In the genomic region with DNA sequence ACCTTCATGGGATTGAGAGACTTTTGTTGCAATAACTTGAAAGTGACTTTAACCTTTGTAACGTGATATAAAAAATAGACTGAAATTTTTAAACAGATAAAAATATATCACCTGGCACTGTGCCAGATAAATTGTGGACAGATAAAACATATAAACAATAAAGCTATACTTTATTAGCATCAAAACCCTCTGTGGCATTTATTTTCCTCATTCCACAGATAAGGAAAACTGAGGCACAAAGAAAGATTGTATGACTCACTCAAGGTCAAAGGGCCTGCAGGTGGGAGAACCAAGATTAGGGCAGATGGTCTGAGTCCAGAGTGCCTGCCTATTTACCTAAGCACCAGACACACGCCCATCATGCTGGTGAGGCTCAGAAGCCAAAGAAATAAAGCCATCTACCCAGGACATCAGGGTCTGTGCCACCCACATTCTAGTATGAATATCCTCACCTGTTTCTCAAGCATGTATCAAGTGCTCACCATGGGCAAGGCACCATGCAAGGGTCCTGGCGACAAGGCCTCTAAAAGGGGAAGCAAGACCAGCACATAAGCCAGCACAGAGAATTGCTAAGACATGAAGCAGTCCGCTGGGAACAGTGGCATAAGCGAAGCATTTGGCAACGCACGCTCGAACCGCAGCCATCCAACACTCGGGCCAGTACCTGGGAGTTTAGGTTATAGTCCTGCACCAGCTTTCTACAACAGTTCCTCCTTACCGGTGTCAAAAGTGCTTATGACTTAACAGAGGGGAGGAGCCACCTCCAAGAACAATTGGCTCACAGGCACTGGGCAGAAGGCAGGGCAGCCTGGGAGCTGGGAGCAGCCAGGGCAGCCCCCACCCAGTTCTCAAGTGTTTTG, we compare ENCODE assay signal across 8 cellular contexts. TPM values are rescaled to one million over a fixed set of nuclear protein-coding genes. Genes with fewer than 3 reads are reported as not detected.
A peak's percentile ranks its signal among the peaks of the same experiment; 100 is the strongest.
DNase-seq lines count a peak whose midpoint lies in the region; ATAC-seq and TF ChIP-seq lines count a peak whose summit lies in the region.

No MANE protein-coding gene starts in this region.

- 0 out of 2 replicates have a peak, but pooled peaks cover 4% of the 10 kb centered on the region for H3F3A ChIP-seq in OCI-LY1 (ENCODE audit: insufficient read depth, low read length)

- peak overlapping the region; percentile 29 for H3K4me3 ChIP-seq in OCI-LY1 (ENCODE audit: low read depth, low read length, poor library complexity, severe bottlenecking)

- no peak overlapping the region for H2AFZ ChIP-seq in OCI-LY1 (ENCODE audit: low read length)

- CTCF ChIA-PET in activated CD4-positive, alpha-beta T cell treated with anti-CD3 and anti-CD28 coated beads, Interleukin-2, amount 10 ng/mL, durations not matched to agents 7 days and 5 days (lab: Charles Lee): interaction anchor here (0.9 to 2.5 kb wide), 7 partner anchors 11 to 39 kb away, joined by 3 to 6 read pairs (median 3); partner anchors contain the start of gene MYH9

- H3K36me3 ChIP-seq in OCI-LY1 (ENCODE audit: insufficient read depth, low read length): peaks cover 33% of the 10 kb centered on the region

- H3K27me3 ChIP-seq in OCI-LY1 (ENCODE audit: insufficient read depth, low read length): no peaks in the 10 kb centered on the region

- H3K4me2 ChIP-seq in OCI-LY1 (ENCODE audit: low read length): peak overlapping the region; percentile 61

- no peak for DNase-seq in activated CD4-positive, alpha-beta T cell treated with anti-CD3 and anti-CD28 coated beads, Interleukin-2, amount 10 ng/mL, durations not matched to agents 7 days and 5 days
- DNase-seq in activated CD4-positive, alpha-beta T cell treated with anti-CD3 and anti-CD28 coated beads, Interleukin-2, amount 50 U/mL, for 1 hour: no peak
- DNase-seq in caudate nucleus (lab: John Stamatoyannopoulos, UW): peak in 1 of 61 donors; percentile 83
- peak; percentile 48 for DNase-seq in medulla oblongata (ENCODE audit: extremely low spot score)
- no peak for DNase-seq in type B pancreatic cell (ENCODE audit: extremely low spot score, unreplicated experiment)

- ATAC-seq in HG02885 (IDR thresholded peaks at IDR 0.05; ENCODE audit: poor library complexity, unreplicated experiment) (no peak), GM18517 (IDR thresholded peaks at IDR 0.05; ENCODE audit: unreplicated experiment) (no peak)

- no peaks in the 10 kb centered on the region for H4K20me1 ChIP-seq in OCI-LY1 (ENCODE audit: insufficient read depth, low read length)

- no peaks in the 10 kb centered on the region for H3K9me3 Mint-ChIP-seq in activated CD4-positive, alpha-beta T cell treated with anti-CD3 and anti-CD28 coated beads, Interleukin-2, amount 10 ng/mL, durations not matched to agents 7 days and 5 days
- H3K9me3 Mint-ChIP-seq in type B pancreatic cell: no peaks in the 10 kb centered on the region

- peaks cover 73% of the 10 kb centered on the region for H3K36me3 Mint-ChIP-seq in activated CD4-positive, alpha-beta T cell treated with anti-CD3 and anti-CD28 coated beads, Interleukin-2, amount 10 ng/mL, durations not matched to agents 7 days and 5 days (ENCODE audit: low read depth)
- peaks cover 9% of the 10 kb centered on the region for H3K36me3 Mint-ChIP-seq in type B pancreatic cell

- H3K27me3 Mint-ChIP-seq in activated CD4-positive, alpha-beta T cell treated with anti-CD3 and anti-CD28 coated beads, Interleukin-2, amount 10 ng/mL, durations not matched to agents 7 days and 5 days: no peaks in the 10 kb centered on the region
- H3K27me3 Mint-ChIP-seq in type B pancreatic cell: no peaks in the 10 kb centered on the region

- peak overlapping the region; percentile 79 for H3K27ac ChIP-seq in OCI-LY1 (ENCODE audit: low read depth, low read length, poor library complexity, severe bottlenecking)
- peak overlapping the region; percentile 59 for H3K27ac ChIP-seq in caudate nucleus (ENCODE audit: low read depth, low read length)

- no peaks in the 10 kb centered on the region for H3K9me2 ChIP-seq in OCI-LY1 (ENCODE audit: low read depth, low read length)

- no peaks in the 10 kb centered on the region for H3K9me3 ChIP-seq in OCI-LY1 (ENCODE audit: low read length)

- peak overlapping the region; percentile 94 for H3K27ac Mint-ChIP-seq in activated CD4-positive, alpha-beta T cell treated with anti-CD3 and anti-CD28 coated beads, Interleukin-2, amount 10 ng/mL, durations not matched to agents 7 days and 5 days
- H3K27ac Mint-ChIP-seq in type B pancreatic cell: peak overlapping the region; percentile 94

- H3K9ac ChIP-seq in OCI-LY1 (ENCODE audit: low read length): peak overlapping the region; percentile 57; the same call in 1 of the 2 replicates

- peaks cover 86% of the 10 kb centered on the region for H3K4me1 ChIP-seq in OCI-LY1 (ENCODE audit: insufficient read depth, low read length, severe bottlenecking)

- H3K4me1 Mint-ChIP-seq in activated CD4-positive, alpha-beta T cell treated with anti-CD3 and anti-CD28 coated beads, Interleukin-2, amount 10 ng/mL, durations not matched to agents 7 days and 5 days: peaks cover 93% of the 10 kb centered on the region
- H3K4me1 Mint-ChIP-seq in type B pancreatic cell (ENCODE audit: unreplicated experiment): peaks cover 70% of the 10 kb centered on the region

- peaks cover 100% of the 10 kb centered on the region for H3K79me2 ChIP-seq in OCI-LY1 (ENCODE audit: insufficient read depth, low read length)

- no peak for TF ChIP-seq CTCF in OCI-LY1 (IDR thresholded peaks at IDR 0.05; ENCODE audit: low read length)
- TF ChIP-seq CTCF in type B pancreatic cell (conservative IDR thresholded peaks at IDR 0.05): no peak

- H3K4me3 Mint-ChIP-seq in activated CD4-positive, alpha-beta T cell treated with anti-CD3 and anti-CD28 coated beads, Interleukin-2, amount 10 ng/mL, durations not matched to agents 7 days and 5 days: peak overlapping the region; percentile 73
- peak overlapping the region; percentile 64 for H3K4me3 Mint-ChIP-seq in type B pancreatic cell

- POLR2A ChIA-PET in activated CD4-positive, alpha-beta T cell treated with anti-CD3 and anti-CD28 coated beads, Interleukin-2, amount 10 ng/mL, durations not matched to agents 7 days and 5 days (lab: Charles Lee): interaction anchor here (0.6 to 1.6 kb wide), 3 partner anchors 15 to 17 kb away, joined by 3 to 5 read pairs (median 3); no protein-coding TSS in a partner anchor

RNA-seq across cellular contexts. Expression of gene MYH9, which starts 17.6 kb away (rescaled TPM):
- total RNA-seq in activated CD4-positive, alpha-beta T cell treated with anti-CD3 and anti-CD28 coated beads, Interleukin-2, amount 10 ng/mL, durations not matched to agents 7 days and 5 days: 1,000 to 10,000 TPM in 1 of 2 experiments, 100 to 1,000 TPM in 1; 881 to 1,009 TPM
- total RNA-seq in type B pancreatic cell (ENCODE audit: low replicate concordance): 277 and 364 TPM in 2 replicates
